ENCODE assay signal across 18 cellular contexts in the genomic region with DNA sequence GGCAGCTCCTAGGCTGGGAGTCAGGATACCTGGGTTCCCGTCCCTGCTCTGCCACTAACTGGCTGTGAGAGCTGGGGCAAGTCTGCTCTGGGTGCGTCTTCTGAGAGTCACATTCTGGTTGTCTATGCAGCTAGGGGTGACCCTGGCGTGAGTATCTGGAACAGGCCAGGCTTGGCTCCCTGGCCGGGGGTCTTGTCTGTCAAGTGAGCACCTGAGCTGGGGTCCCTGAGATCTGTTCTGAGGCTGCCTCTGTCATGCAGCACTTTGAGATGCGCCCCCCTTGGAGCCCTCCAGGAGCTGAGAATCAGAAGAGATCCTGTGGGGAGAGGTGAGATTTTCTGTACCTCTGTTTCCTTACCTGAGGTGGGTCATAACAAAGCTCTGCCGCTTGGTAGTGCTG. TPM values are rescaled to one million over a fixed set of nuclear protein-coding genes. Genes with fewer than 3 reads are reported as not detected.
DNase-seq lines count a peak whose midpoint lies in the region; ATAC-seq and TF ChIP-seq lines count a peak whose summit lies in the region.
"Had no signal": no experiment of that assay in that cellular context is flagged by ENCODE, and none has a peak within 500 bp of the region (broad histone marks: within the 10 kb centered on the region; RNA-seq: fewer than 3 reads in every experiment).

No MANE protein-coding gene starts in this region.

- intact Hi-C loops in adrenal gland (cut with DNase I), result no loop called here

- H3K36me3 ChIP-seq in BLaER1 (peaks cover 10% of the 10 kb centered on the region; the same call in 1 of the 2 replicates), GM23338 (ENCODE audit: insufficient read depth) (no peaks in the 10 kb centered on the region), adrenal gland (replicated peaks in 1 of 2) (no peaks in the 10 kb centered on the region)

- 86 to 94% (median 92%) methylated on average over 5 to 6 of the region's 6 CpGs for WGBS in adrenal gland, 4 donors

- no peak for TF ChIP-seq POLR2A in adrenal gland (IDR thresholded peaks at IDR 0.05)

- H3K9me3 ChIP-seq in BLaER1, result no peaks in the 10 kb centered on the region
- H3K9me3 ChIP-seq in adrenal gland (replicated peaks in 1 of 3), result no peaks in the 10 kb centered on the region
- H3K9me3 ChIP-seq: HAP-1 had no signal

- no peak for TF ChIP-seq CTCF in GM23338 (conservative IDR thresholded peaks at IDR 0.05; ENCODE audit: low read depth in 2 of 2)
- TF ChIP-seq CTCF in WTC11 (IDR thresholded peaks at IDR 0.05), result no peak
- TF ChIP-seq CTCF in nephron progenitor cell (IDR thresholded peaks at IDR 0.05), result no peak
- TF ChIP-seq CTCF in adrenal gland (IDR thresholded peaks at IDR 0.05), result no peak

- H3K27ac ChIP-seq in BLaER1 (no peak overlapping the region), GM23338 (ENCODE audit: low read depth) (no peak overlapping the region), adrenal gland (no peak overlapping the region)
- H3K27ac ChIP-seq: C4-2B had no signal

- no peak overlapping the region for H3K4me3 Mint-ChIP-seq in GM23338
- H3K4me3 Mint-ChIP-seq in WTC11, result no peak overlapping the region
- H3K4me3 Mint-ChIP-seq in nephron progenitor cell, result no peak overlapping the region
- H3K4me3 Mint-ChIP-seq: B cell; CD4-positive, alpha-beta T cell; IgD-negative memory B cell had no signal

- H3K4me3 ChIP-seq in BLaER1, result no peak overlapping the region
- H3K4me3 ChIP-seq in GM23338, result no peak overlapping the region
- no peak overlapping the region for H3K4me3 ChIP-seq in adrenal gland
- H3K4me3 ChIP-seq: HAP-1 had no signal

- peaks cover 32% of the 10 kb centered on the region for H3K4me1 Mint-ChIP-seq in GM23338
- peaks cover 31% of the 10 kb centered on the region for H3K4me1 Mint-ChIP-seq in WTC11
- H3K4me1 Mint-ChIP-seq in nephron progenitor cell, result peaks cover 40% of the 10 kb centered on the region

- no peak overlapping the region for H3K9ac ChIP-seq in BLaER1

- H3K27ac Mint-ChIP-seq in GM23338 (no peak overlapping the region), WTC11 (peak overlapping the region; percentile 34; the same call in 1 of the 2 replicates), nephron progenitor cell (peak overlapping the region; percentile 48)
- H3K27ac Mint-ChIP-seq: B cell; CD4-positive, alpha-beta T cell; IgD-negative memory B cell had no signal

- no peaks in the 10 kb centered on the region; the same call in 2 of the 3 replicates for H3K9me3 Mint-ChIP-seq in GM23338
- no peaks in the 10 kb centered on the region for H3K9me3 Mint-ChIP-seq in WTC11
- no peaks in the 10 kb centered on the region for H3K9me3 Mint-ChIP-seq in nephron progenitor cell
- H3K9me3 Mint-ChIP-seq: CD4-positive, alpha-beta T cell; IgD-negative memory B cell had no signal

- H4K20me1 ChIP-seq in BLaER1 (peaks cover 100% of the 10 kb centered on the region), GM23338 (replicated peaks; ENCODE audit: insufficient read depth) (peaks cover 67% of the 10 kb centered on the region)

- H3K4me2 ChIP-seq in BLaER1 (0 out of 2 replicates have a peak overlapping the region, but pooled peaks have one; percentile 2), GM23338 (peak overlapping the region; percentile 26; the same call in 1 of the 2 replicates)

- H3K27me3 ChIP-seq in BLaER1, result peaks cover 3% of the 10 kb centered on the region; the same call in 1 of the 2 replicates
- peaks cover 15% of the 10 kb centered on the region for H3K27me3 ChIP-seq in GM23338 (ENCODE audit: insufficient read depth)
- no peaks in the 10 kb centered on the region for H3K27me3 ChIP-seq in adrenal gland

- H3K4me1 ChIP-seq in BLaER1 (peaks cover 92% of the 10 kb centered on the region), GM23338 (ENCODE audit: insufficient read depth) (peaks cover 9% of the 10 kb centered on the region), adrenal gland (replicated peaks in 1 of 2) (peaks cover 5 to 29% of the 10 kb centered on the region in 2 donors)

- H2AFZ ChIP-seq in GM23338, result no peak overlapping the region

- no peak for DNase-seq in GM23338 (ENCODE audit: low spot score)
- no peak for DNase-seq in WTC11 (ENCODE audit: low spot score)
- no peak for DNase-seq in nephron progenitor cell
- no peak for DNase-seq in adrenal gland
- DNase-seq in NOMO-1 treated with dmso at 0.1 percent for 144 hours (lab: John Stamatoyannopoulos, UW; ENCODE audit: unreplicated experiment), result no peak
- DNase-seq in NCI-H1105 (lab: John Stamatoyannopoulos, UW), result no peak
- DNase-seq: CD4-positive, alpha-beta T cell; DMS153; DMS79; GDM1; KBM-7 had no signal

- peaks cover 23% of the 10 kb centered on the region for H3K27me3 Mint-ChIP-seq in GM23338 (ENCODE audit: insufficient read depth, low read depth, poor library complexity)
- H3K27me3 Mint-ChIP-seq in WTC11 (ENCODE audit: low read depth), result peaks cover 8% of the 10 kb centered on the region
- H3K27me3 Mint-ChIP-seq in nephron progenitor cell (ENCODE audit: low read depth, poor library complexity), result no peaks in the 10 kb centered on the region
- H3K27me3 Mint-ChIP-seq: IgD-negative memory B cell had no signal

- H3K36me3 Mint-ChIP-seq in GM23338 (ENCODE audit: low read depth) (peaks cover 25% of the 10 kb centered on the region), WTC11 (peaks cover 19% of the 10 kb centered on the region), nephron progenitor cell (ENCODE audit: low read depth) (peaks cover 12% of the 10 kb centered on the region)
- H3K36me3 Mint-ChIP-seq: IgD-negative memory B cell had no signal

- ATAC-seq in GM23338, result no peak
- ATAC-seq in WTC11, result no peak
- ATAC-seq in GM19463 (IDR thresholded peaks at IDR 0.05; ENCODE audit: unreplicated experiment), result no peak
- ATAC-seq: HepG2 had no signal

- POLR2A ChIA-PET in WTC11 (lab: Charles Lee), result no interaction called here

- H3F3A ChIP-seq in GM23338 (replicated peaks; ENCODE audit: low read depth), result peaks cover 9% of the 10 kb centered on the region; the same call in 1 of the 2 replicates

- H3K9me2 ChIP-seq in GM23338 (ENCODE audit: insufficient read depth), result no peaks in the 10 kb centered on the region

- H3K79me2 ChIP-seq in GM23338 (replicated peaks; ENCODE audit: insufficient read depth), result peaks cover 100% of the 10 kb centered on the region

- CTCF ChIA-PET in WTC11 (lab: Charles Lee), result interaction anchor here (0.9 to 10.4 kb wide), 2 partner anchors 19 to 75 kb away, joined by 4 to 118 read pairs; no protein-coding TSS in a partner anchor

TF ChIP-seq in GM23338, 12 proteins besides CTCF, POLR2A, EP300 and RAD21 (continues in another document):
- TF ChIP-seq POLR2AphosphoS5 (IDR thresholded peaks at IDR 0.05; ENCODE audit: low read depth) (no peak), ETS1 (IDR thresholded peaks at IDR 0.05) (no peak), JUNB (IDR thresholded peaks at IDR 0.05; ENCODE audit: unreplicated experiment) (no peak)

TF ChIP-seq in WTC11, 78 proteins besides CTCF, POLR2A, EP300 and RAD21 (continues in another document):
- no peak for TF ChIP-seq NR2C2 (CRISPR knock-in tag; IDR thresholded peaks at IDR 0.05)

RNA-seq across cellular contexts. Expression of gene AGAP3, which starts 7.5 kb away (rescaled TPM):
- total RNA-seq in GM23338 (2014; rRNA removed; shearing (Covaris generic)), result 32.2 and 39.2 TPM in 2 replicates
- polyA plus RNA-seq in GM23338 (2016; fragmentation: Nextera tagmentation; extraction: Ambion mirVana) (24.0 and 24.9 TPM in 2 replicates), adrenal gland (100 to 1,000 TPM in 2 of 3 donors, 10 to 100 TPM in 1; 18.3 to 236 (median 111) TPM)
- total RNA-seq in WTC11 (2021) (107 to 163 TPM (median 113 TPM) in 3 replicates), adrenal gland (100 to 1,000 TPM in 1 of 8 donors, 10 to 100 TPM in 7; 38.0 to 105 (median 50.9) TPM)

RNA-seq across cellular contexts. Expression of gene TMUB1, which starts 10.5 kb away (rescaled TPM):
- total RNA-seq in GM23338 (2014; rRNA removed; shearing (Covaris generic)), result 37.1 and 61.1 TPM in 2 replicates
- 47.6 and 59.6 TPM in 2 replicates for polyA plus RNA-seq in GM23338 (2016; fragmentation: Nextera tagmentation; extraction: Ambion mirVana)
- 61.3 to 72.8 TPM (median 62.5 TPM) in 3 replicates for total RNA-seq in WTC11 (2021)
- total RNA-seq in adrenal gland, result 10 to 100 TPM; 31.5 to 74.6 (median 43.4) TPM
- 100 to 1,000 TPM in 2 of 3 donors, 1 to 10 TPM in 1; 5.2 to 152 (median 101) TPM for polyA plus RNA-seq in adrenal gland

RNA-seq across cellular contexts. Expression of gene FASTK, which starts 13.1 kb away (rescaled TPM):
- total RNA-seq in GM23338 (2014; rRNA removed; shearing (Covaris generic)), result 42.5 and 57.4 TPM in 2 replicates
- polyA plus RNA-seq in GM23338 (2016; fragmentation: Nextera tagmentation; extraction: Ambion mirVana) (36.4 and 37.4 TPM in 2 replicates), adrenal gland (100 to 1,000 TPM in 2 of 3 donors, 10 to 100 TPM in 1; 21.4 to 516 (median 281) TPM)
- total RNA-seq in WTC11 (2021) (62.1 to 70.2 TPM (median 67.7 TPM) in 3 replicates), adrenal gland (100 to 1,000 TPM in 1 of 8 donors, 10 to 100 TPM in 7; 42.0 to 112 (median 85.8) TPM)

RNA-seq across cellular contexts. Expression of gene SLC4A2, which starts 34.4 kb away (rescaled TPM):
- 90.4 and 106 TPM in 2 replicates for total RNA-seq in GM23338 (2014; rRNA removed; shearing (Covaris generic))
- polyA plus RNA-seq in GM23338 (2016; fragmentation: Nextera tagmentation; extraction: Ambion mirVana) (64.8 and 75.5 TPM in 2 replicates), adrenal gland (100 to 1,000 TPM in 2 of 3 donors, 10 to 100 TPM in 1; 31.5 to 258 (median 157) TPM)
- total RNA-seq in WTC11 (2021) (131 to 164 TPM (median 131 TPM) in 3 replicates), adrenal gland (100 to 1,000 TPM in 7 of 8 donors, 10 to 100 TPM in 1; 67.4 to 179 (median 155) TPM)

RNA-seq across cellular contexts. Expression of gene CDK5, which starts 36.1 kb away (rescaled TPM):
- total RNA-seq in GM23338 (2014; rRNA removed; shearing (Covaris generic)), result 17.4 and 19.8 TPM in 2 replicates
- polyA plus RNA-seq in GM23338 (2016; fragmentation: Nextera tagmentation; extraction: Ambion mirVana) (27.1 TPM in 2 replicates), adrenal gland (10 to 100 TPM; 15.8 to 19.3 (median 15.9) TPM)
- total RNA-seq in WTC11 (2021) (23.6 to 27.8 TPM (median 24.5 TPM) in 3 replicates), adrenal gland (10 to 100 TPM; 15.4 to 26.0 (median 21.8) TPM)
